In the genomic region with DNA sequence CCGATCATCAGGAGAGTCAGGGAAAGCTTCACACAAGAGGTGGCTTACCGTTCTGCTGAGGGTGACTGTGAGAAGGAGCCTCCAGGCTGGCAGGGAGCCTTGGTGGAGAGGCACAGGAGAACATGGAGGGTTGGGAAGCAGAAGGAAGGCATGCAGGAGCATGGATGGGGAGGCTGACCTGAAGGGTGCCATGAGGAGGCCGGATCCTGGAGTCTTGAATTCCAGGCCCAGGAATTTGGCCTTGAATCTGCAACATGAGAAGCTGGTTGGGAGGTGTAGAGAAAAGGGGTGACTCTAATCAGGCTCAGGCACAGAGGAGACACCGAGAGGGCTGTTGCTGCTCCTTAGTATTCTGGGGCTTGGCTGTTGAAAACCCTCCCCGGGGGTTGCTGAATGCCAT, we compare ENCODE assay signal across 14 cellular contexts.
DNase-seq lines count a peak whose midpoint lies in the region; ATAC-seq and TF ChIP-seq lines count a peak whose summit lies in the region.
"Had no signal": no experiment of that assay in that cellular context is flagged by ENCODE, and none has a peak within 500 bp of the region (broad histone marks: within the 10 kb centered on the region; RNA-seq: fewer than 3 reads in every experiment).

No MANE protein-coding gene starts in this region.

- no peak overlapping the region for H3K4me3 ChIP-seq in osteoblast (ENCODE audit: insufficient read depth, low read length)

- peaks cover 26 to 37% of the 10 kb centered on the region in 2 donors for H3K36me3 Mint-ChIP-seq in CD14-positive monocyte
- H3K36me3 Mint-ChIP-seq in WTC11 = peaks cover 4% of the 10 kb centered on the region; the same call in 1 of the 2 replicates
- H3K36me3 Mint-ChIP-seq in natural killer cell = no peaks in the 10 kb centered on the region

- peaks cover 15% of the 10 kb centered on the region for H3K4me1 ChIP-seq in osteoblast (ENCODE audit: insufficient read depth, low read length)

- H3K9me3 ChIP-seq in osteoblast (ENCODE audit: low read depth, low read length) = no peaks in the 10 kb centered on the region

- no peaks in the 10 kb centered on the region for H4K20me1 ChIP-seq in osteoblast (ENCODE audit: insufficient read depth, low read length)

- H2AFZ ChIP-seq in osteoblast (ENCODE audit: low read length) = no peak overlapping the region

- H3K36me3 ChIP-seq in osteoblast (ENCODE audit: insufficient read depth, low read length) = no peaks in the 10 kb centered on the region

- no peaks in the 10 kb centered on the region for H3K27me3 ChIP-seq in osteoblast (ENCODE audit: insufficient read depth, low read length)

- H3K9me3 Mint-ChIP-seq in CD14-positive monocyte = peaks cover 0 to 8% (median 2%) of the 10 kb centered on the region in 7 donors
- H3K9me3 Mint-ChIP-seq in WTC11 = peaks cover 5% of the 10 kb centered on the region
- peaks cover 2 to 6% of the 10 kb centered on the region in 2 donors for H3K9me3 Mint-ChIP-seq in natural killer cell

- H3K27me3 Mint-ChIP-seq in CD14-positive monocyte (ENCODE audit: low read depth in 3 of 3) = no peaks in the 10 kb centered on the region
- H3K27me3 Mint-ChIP-seq in WTC11 (ENCODE audit: low read depth) = no peaks in the 10 kb centered on the region
- peaks cover 0 to 4% of the 10 kb centered on the region in 2 donors for H3K27me3 Mint-ChIP-seq in natural killer cell (ENCODE audit: low read depth in 2 of 2)
- H3K27me3 Mint-ChIP-seq: B cell had no signal

- H3K27ac ChIP-seq in osteoblast (ENCODE audit: low read depth, low read length) = no peak overlapping the region
- H3K27ac ChIP-seq: KMS-11 had no signal

- intact Hi-C loops in CD14-positive monocyte (cut with micrococcal nuclease) (no loop called here), natural killer cell (cut with micrococcal nuclease) (no loop called here)

- TF ChIP-seq CTCF in CD14-positive monocyte (IDR thresholded peaks at IDR 0.05) (no peak), WTC11 (IDR thresholded peaks at IDR 0.05) (no peak), osteoblast (IDR thresholded peaks at IDR 0.05; ENCODE audit: extremely low read depth, low read depth, low read length) (no peak), natural killer cell (IDR thresholded peaks at IDR 0.05) (no peak)

- POLR2A ChIA-PET in WTC11 (lab: Charles Lee) = no interaction called here

- H3K4me1 Mint-ChIP-seq in CD14-positive monocyte = peaks cover 14% of the 10 kb centered on the region
- peaks cover 11% of the 10 kb centered on the region for H3K4me1 Mint-ChIP-seq in WTC11
- H3K4me1 Mint-ChIP-seq in natural killer cell = peaks cover 0 to 18% of the 10 kb centered on the region in 2 donors

- H3K4me2 ChIP-seq in osteoblast (ENCODE audit: insufficient read depth, low read length) = no peak overlapping the region
- H3K4me2 ChIP-seq: KMS-11 had no signal

- DNase-seq in CD14-positive monocyte (ENCODE audit: low spot score) = no peak
- DNase-seq in WTC11 (ENCODE audit: low spot score) = peak; percentile 20
- DNase-seq in iPS DF 19.7 (ENCODE audit: low read depth, low spot score) = peak; percentile 35
- peak; percentile 6 for DNase-seq in osteoblast (ENCODE audit: insufficient read length, low spot score, missing footprints)
- DNase-seq in natural killer cell = no peak
- DNase-seq: 8988T; ACHN; C1 segment of cervical spinal cord; CD4-positive, alpha-beta memory T cell; DMS79 had no signal

- H3K4me3 Mint-ChIP-seq in CD14-positive monocyte (no peak overlapping the region), WTC11 (no peak overlapping the region), natural killer cell (no peak overlapping the region)
- H3K4me3 Mint-ChIP-seq: B cell; CD4-positive, alpha-beta memory T cell had no signal

- ATAC-seq in WTC11 = peak; percentile 67
- ATAC-seq in HG02610 (IDR thresholded peaks at IDR 0.05; ENCODE audit: unreplicated experiment) = no peak
- ATAC-seq in GM21447 (IDR thresholded peaks at IDR 0.05; ENCODE audit: unreplicated experiment) = no peak
- no peak for ATAC-seq in natural killer cell

- H3K79me2 ChIP-seq in osteoblast (ENCODE audit: insufficient read depth, low read length) = no peaks in the 10 kb centered on the region

- H3K27ac Mint-ChIP-seq in CD14-positive monocyte (peak overlapping the region in 4 of 7 donors; percentile 31 to 85 (median 58)), WTC11 (peak overlapping the region; percentile 67; the same call in 1 of the 2 replicates), natural killer cell (no peak overlapping the region)
- H3K27ac Mint-ChIP-seq: B cell; CD4-positive, alpha-beta memory T cell had no signal

- CTCF ChIA-PET in WTC11 (lab: Charles Lee) = interaction anchor here (1.3 kb wide), 1 partner anchor 24 kb away, joined by 3 read pairs; no protein-coding TSS in a partner anchor

TF ChIP-seq in WTC11, 78 proteins besides CTCF, POLR2A, EP300 and RAD21:
- TF ChIP-seq PRDM15 (CRISPR knock-in tag; IDR thresholded peaks at IDR 0.05) (peak; percentile 69), E2F1 (CRISPR knock-in tag; IDR thresholded peaks at IDR 0.05) (no peak)

Comparison
In these comparisons a context has a peak if more than half of its experiments do, and no peak if none do; other contexts are left out.
1. DNase-seq: peak in WTC11 (single experiment), iPS DF 19.7 (single experiment) and osteoblast (single experiment); none in CD14-positive monocyte (single experiment) and natural killer cell (single experiment).
2. H3K27ac Mint-ChIP-seq: peak in CD14-positive monocyte (4 of 7) and WTC11 (single experiment); none in natural killer cell (0 of 2).